Comparison of ENCODE assay signal across 17 cellular contexts in the genomic region with DNA sequence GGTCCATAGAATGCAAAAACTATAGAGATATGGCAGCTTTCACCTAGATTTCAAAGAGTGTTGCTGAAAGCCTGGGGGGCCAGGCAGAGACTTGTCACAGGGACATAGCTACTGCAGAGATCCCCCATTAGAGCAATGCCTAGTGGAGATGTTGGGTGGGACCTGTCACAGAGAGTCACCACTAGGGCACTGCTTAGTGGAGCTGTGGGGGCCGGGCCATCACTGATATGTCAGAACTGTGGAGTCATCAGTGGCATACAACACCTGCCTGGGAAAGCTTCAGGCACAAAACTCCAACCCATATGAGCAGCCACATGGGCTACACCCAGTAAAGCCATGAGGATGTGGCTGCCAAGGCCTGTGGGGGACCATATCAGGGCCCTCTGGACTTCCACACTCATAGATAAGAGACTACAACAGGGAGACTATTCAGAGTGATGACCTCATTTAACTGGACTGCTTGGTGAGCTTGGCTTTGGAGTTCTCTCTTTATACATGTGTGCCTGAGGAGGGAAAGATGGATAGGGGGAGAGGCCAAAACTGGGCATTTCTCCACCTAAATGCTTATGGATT.
"Had no signal": no experiment of that assay in that cellular context is flagged by ENCODE, and none has a peak within 500 bp of the region (broad histone marks: within the 10 kb centered on the region; RNA-seq: fewer than 3 reads in every experiment).

No MANE protein-coding gene starts in this region.

- H3K27me3 ChIP-seq: hepatocyte had no signal

- H3K79me2 ChIP-seq: hepatocyte had no signal

- H3K4me2 ChIP-seq: hepatocyte had no signal

- H3K27ac ChIP-seq: coronary artery, hepatocyte had no signal

- H2AFZ ChIP-seq: hepatocyte had no signal

- ATAC-seq: naive thymus-derived CD8-positive, alpha-beta T cell; stimulated activated memory B cell treated with anti-CD40 and anti-IgM and Interleukin-4, amounts not matched to agents 10 μg/mL and 1 μg/mL and 100 μg/mL, for 72 hours had no signal

- H3K4me3 ChIP-seq: coronary artery, hepatocyte had no signal

- FAIRE-seq: endothelial cell of umbilical vein, frontal cortex, kidney, urothelium cell line had no signal

- DNase-seq: central memory CD4-positive, alpha-beta T cell; effector CD4-positive, alpha-beta T cell; endodermal cell; kidney; left cardiac atrium; mesendoderm; naive thymus-derived CD8-positive, alpha-beta T cell; posterior cingulate gyrus; stimulated activated CD4-positive, alpha-beta T cell treated with anti-CD3 and anti-CD28 coated beads, Interleukin-4, amount 100 ng/mL, for 1 hour; stimulated activated CD8-positive, alpha-beta memory T cell treated with anti-CD3 and anti-CD28 coated beads, Interleukin-4, amount 100 ng/mL, for 48 hours; trophoblast cell had no signal
